ENCODE assay signal across 11 cellular contexts in the genomic region with DNA sequence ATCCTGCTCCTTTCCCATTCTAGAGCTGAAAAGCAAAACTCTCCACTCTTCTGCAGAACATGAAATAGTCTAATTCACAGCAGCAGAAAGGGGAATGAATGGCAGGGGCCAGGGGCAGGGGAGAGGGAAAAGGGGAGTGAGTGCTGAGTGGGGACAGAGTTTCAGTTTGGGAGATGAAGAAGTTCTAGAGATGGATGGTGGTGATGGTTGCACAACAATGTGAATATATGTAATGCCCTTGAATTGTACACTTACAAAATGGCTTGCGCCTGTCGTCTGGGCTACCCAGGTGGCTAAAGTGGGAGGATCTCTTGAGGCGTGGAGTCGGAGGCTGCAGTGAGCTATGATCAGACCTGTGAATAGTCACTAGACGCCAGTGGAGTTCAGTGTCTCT.
DNase-seq lines count a peak whose midpoint lies in the region; ATAC-seq and TF ChIP-seq lines count a peak whose summit lies in the region.
"Had no signal": no experiment of that assay in that cellular context is flagged by ENCODE, and none has a peak within 500 bp of the region (broad histone marks: within the 10 kb centered on the region; RNA-seq: fewer than 3 reads in every experiment).

No MANE protein-coding gene starts in this region.

- H3K36me3 ChIP-seq in SJCRH30 (no peaks in the 10 kb centered on the region), gastroesophageal sphincter (no peaks in the 10 kb centered on the region)

- ATAC-seq in gastroesophageal sphincter, result no peak
- ATAC-seq in stimulated activated naive B cell treated with anti-CD40 and anti-IgM and Interleukin-4, amounts not matched to agents 10 μg/mL and 1 μg/mL and 100 μg/mL, for 72 hours (replicated peaks), result no peak

- H3K9me3 Mint-ChIP-seq in stimulated activated naive B cell treated with anti-CD40 and anti-IgM and Interleukin-4, amounts not matched to agents 10 μg/mL and 1 μg/mL and 100 μg/mL, for 72 hours, result no peaks in the 10 kb centered on the region
- H3K9me3 Mint-ChIP-seq: activated naive CD4-positive, alpha-beta T cell treated with anti-CD3 and anti-CD28 coated beads, Interleukin-2, amount 10 ng/mL, durations not matched to agents 7 days and 5 days had no signal

- H3K36me3 Mint-ChIP-seq in stimulated activated naive B cell treated with anti-CD40 and anti-IgM and Interleukin-4, amounts not matched to agents 10 μg/mL and 1 μg/mL and 100 μg/mL, for 72 hours, result peaks cover 5 to 8% of the 10 kb centered on the region in 2 donors
- H3K36me3 Mint-ChIP-seq: activated naive CD4-positive, alpha-beta T cell treated with anti-CD3 and anti-CD28 coated beads, Interleukin-2, amount 10 ng/mL, durations not matched to agents 7 days and 5 days had no signal

- H3K9me3 ChIP-seq in SJCRH30 (replicated peaks), result no peaks in the 10 kb centered on the region
- no peaks in the 10 kb centered on the region for H3K9me3 ChIP-seq in gastroesophageal sphincter

- H3K27me3 ChIP-seq in SJCRH30 (no peaks in the 10 kb centered on the region), gastroesophageal sphincter (no peaks in the 10 kb centered on the region)

- peaks cover 5% of the 10 kb centered on the region; the same call in 1 of the 2 replicates for H3K4me1 ChIP-seq in SJCRH30
- H3K4me1 ChIP-seq in gastroesophageal sphincter, result peaks cover 3 to 25% (median 5%) of the 10 kb centered on the region in 3 donors

- H3K4me1 Mint-ChIP-seq in stimulated activated naive B cell treated with anti-CD40 and anti-IgM and Interleukin-4, amounts not matched to agents 10 μg/mL and 1 μg/mL and 100 μg/mL, for 72 hours, result peaks cover 24 to 35% of the 10 kb centered on the region in 2 donors

- H3K27me3 Mint-ChIP-seq in stimulated activated naive B cell treated with anti-CD40 and anti-IgM and Interleukin-4, amounts not matched to agents 10 μg/mL and 1 μg/mL and 100 μg/mL, for 72 hours, result peaks cover 4% of the 10 kb centered on the region in 2 donors

- H3K27ac ChIP-seq in SJCRH30 (no peak overlapping the region), gastroesophageal sphincter (peak overlapping the region in 3 of 4 donors; percentile 72 to 77 (median 76))

- peak overlapping the region; percentile 55 for H3K4me3 ChIP-seq in SJCRH30
- H3K4me3 ChIP-seq in gastroesophageal sphincter, result peak overlapping the region in 1 of 2 donors; percentile 52

- 87 to 91% methylated on average over 3 to 5 of the region's 5 CpGs for WGBS in gastroesophageal sphincter (ENCODE audit: low coverage in 1 of 2), 2 donors

- DNase-seq in NCI-H146 (lab: John Stamatoyannopoulos, UW) (peak; percentile 17), NCI-H146 treated with DMSO at 0.1 percent for 48 hours (lab: John Stamatoyannopoulos, UW; ENCODE audit: unreplicated experiment) (no peak), SJCRH30 (no peak), HuH-7 (ENCODE audit: low spot score) (no peak), NCI-H510A (lab: John Stamatoyannopoulos, UW) (no peak), kidney tubule cell (ENCODE audit: low spot score) (no peak)
- no peak for DNase-seq in stimulated activated naive B cell treated with anti-CD40 and anti-IgM and Interleukin-4, amounts not matched to agents 10 μg/mL and 1 μg/mL and 100 μg/mL, for 72 hours
- DNase-seq: 8988T; activated naive CD4-positive, alpha-beta T cell treated with anti-CD3 and anti-CD28 coated beads, Interleukin-2, amount 10 ng/mL, durations not matched to agents 7 days and 5 days; NCI-H2081 had no signal

- peak overlapping the region; percentile 59 for H3K27ac Mint-ChIP-seq in stimulated activated naive B cell treated with anti-CD40 and anti-IgM and Interleukin-4, amounts not matched to agents 10 μg/mL and 1 μg/mL and 100 μg/mL, for 72 hours
- H3K27ac Mint-ChIP-seq: activated naive CD4-positive, alpha-beta T cell treated with anti-CD3 and anti-CD28 coated beads, Interleukin-2, amount 10 ng/mL, durations not matched to agents 7 days and 5 days had no signal

- no peak for TF ChIP-seq CTCF in gastroesophageal sphincter (IDR thresholded peaks at IDR 0.05)

- TF ChIP-seq EP300 in gastroesophageal sphincter (IDR thresholded peaks at IDR 0.05), result no peak

- H3K4me3 Mint-ChIP-seq in stimulated activated naive B cell treated with anti-CD40 and anti-IgM and Interleukin-4, amounts not matched to agents 10 μg/mL and 1 μg/mL and 100 μg/mL, for 72 hours, result peak overlapping the region; percentile 68 to 77
- H3K4me3 Mint-ChIP-seq: activated naive CD4-positive, alpha-beta T cell treated with anti-CD3 and anti-CD28 coated beads, Interleukin-2, amount 10 ng/mL, durations not matched to agents 7 days and 5 days had no signal

- TF ChIP-seq POLR2A in gastroesophageal sphincter (IDR thresholded peaks at IDR 0.05), result no peak
